In the genomic region with DNA sequence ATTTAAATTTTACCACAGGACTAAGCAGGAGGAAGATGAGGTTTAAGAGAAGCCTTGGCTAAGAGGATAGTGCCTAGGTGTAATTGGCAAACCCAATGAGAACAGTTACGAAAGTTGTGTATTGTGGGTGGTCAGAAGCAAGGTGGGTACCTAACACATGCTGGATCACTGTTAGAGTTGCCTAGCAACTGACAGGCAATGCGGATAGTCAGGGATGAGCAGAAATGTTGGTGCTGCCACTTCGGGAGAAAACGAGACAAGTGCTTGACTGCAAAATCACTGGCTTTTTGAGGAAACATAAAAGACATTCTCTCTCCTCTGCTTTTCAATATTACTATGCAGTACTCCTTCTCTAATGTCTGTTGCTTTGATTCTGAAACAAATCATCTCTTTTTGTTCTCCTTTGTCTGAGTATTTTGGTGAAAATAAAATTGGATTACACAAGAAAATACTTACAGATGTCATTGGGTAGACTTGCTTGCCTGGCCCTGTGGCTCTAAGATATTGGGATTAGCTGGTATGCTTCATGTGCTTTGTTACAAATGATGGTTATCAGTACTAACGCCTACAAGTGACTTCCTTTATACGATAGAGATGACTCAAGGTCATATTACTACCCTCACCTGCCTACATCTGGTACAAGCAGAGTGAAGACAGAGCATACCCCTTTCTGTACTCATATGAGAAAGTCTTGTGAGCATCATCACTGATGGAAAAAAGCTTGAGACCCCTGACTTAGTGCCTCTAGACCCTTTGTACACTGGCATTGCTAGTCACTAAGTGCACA, we compare ENCODE assay signal across 18 cellular contexts. TPM values are rescaled to one million over a fixed set of nuclear protein-coding genes. Genes with fewer than 3 reads are reported as not detected.
A peak's percentile ranks its signal among the peaks of the same experiment; 100 is the strongest.
DNase-seq lines count a peak whose midpoint lies in the region; ATAC-seq and TF ChIP-seq lines count a peak whose summit lies in the region.
"Had no signal": no experiment of that assay in that cellular context is flagged by ENCODE, and none has a peak within 500 bp of the region (broad histone marks: within the 10 kb centered on the region; RNA-seq: fewer than 3 reads in every experiment).

No MANE protein-coding gene starts in this region.

- TF ChIP-seq CTCF in activated CD8-positive, alpha-beta T cell treated with anti-CD3 and anti-CD28 coated beads for 36 hours (IDR thresholded peaks at IDR 0.05) = no peak
- TF ChIP-seq CTCF in CD4-positive, alpha-beta T cell (IDR thresholded peaks at IDR 0.05) = no peak
- TF ChIP-seq CTCF in neural progenitor cell (IDR thresholded peaks at IDR 0.05) = no peak

- H3K4me3 ChIP-seq in neural progenitor cell = no peak overlapping the region
- H3K4me3 ChIP-seq: GM23338 had no signal

- CTCF ChIA-PET in activated CD8-positive, alpha-beta T cell treated with anti-CD3 and anti-CD28 coated beads for 36 hours (lab: Charles Lee) = interaction anchor here (2.6 kb wide), 1 partner anchor 30 kb away, joined by 11 read pairs; no protein-coding TSS in a partner anchor
- CTCF ChIA-PET in activated CD8-positive, alpha-beta T cell treated with anti-CD3 and anti-CD28 coated beads, Interleukin-2, amount 10 ng/mL, durations not matched to agents 7 days and 5 days (lab: Charles Lee) = interaction anchor here (0.9 kb wide), 1 partner anchor 31 kb away, joined by 3 read pairs; no protein-coding TSS in a partner anchor
- CTCF ChIA-PET in CD4-positive, alpha-beta T cell (lab: Charles Lee) = no interaction called here

- no peaks in the 10 kb centered on the region for H3F3A ChIP-seq in neural progenitor cell (ENCODE audit: low read depth)

- intact Hi-C loops in activated CD8-positive, alpha-beta T cell treated with anti-CD3 and anti-CD28 coated beads for 36 hours (cut with micrococcal nuclease) = no loop called here
- intact Hi-C loops in CD4-positive, alpha-beta T cell (cut with DNase I, micrococcal nuclease) = no loop called here

- no peaks in the 10 kb centered on the region for H3K79me2 ChIP-seq in neural progenitor cell (ENCODE audit: low read depth)

- H3K4me2 ChIP-seq in neural progenitor cell = no peak overlapping the region
- H3K4me2 ChIP-seq: GM23338 had no signal

- H3K9ac ChIP-seq in neural progenitor cell = no peak overlapping the region

- POLR2A ChIA-PET in activated CD8-positive, alpha-beta T cell treated with anti-CD3 and anti-CD28 coated beads for 36 hours (lab: Charles Lee) = interaction anchor here (0.9 kb wide), 1 partner anchor 15 kb away, joined by 3 read pairs; no protein-coding TSS in a partner anchor
- POLR2A ChIA-PET in activated CD8-positive, alpha-beta T cell treated with anti-CD3 and anti-CD28 coated beads, Interleukin-2, amount 10 ng/mL, durations not matched to agents 7 days and 5 days (lab: Charles Lee) = no interaction called here
- POLR2A ChIA-PET in CD4-positive, alpha-beta T cell (lab: Charles Lee) = no interaction called here

- H3K9me3 Mint-ChIP-seq in activated CD8-positive, alpha-beta T cell treated with anti-CD3 and anti-CD28 coated beads for 36 hours = no peaks in the 10 kb centered on the region
- no peaks in the 10 kb centered on the region for H3K9me3 Mint-ChIP-seq in activated CD8-positive, alpha-beta T cell treated with anti-CD3 and anti-CD28 coated beads, Interleukin-2, amount 10 ng/mL, durations not matched to agents 7 days and 5 days (ENCODE audit: insufficient read depth)
- H3K9me3 Mint-ChIP-seq in CD4-positive, alpha-beta T cell = no peaks in the 10 kb centered on the region
- H3K9me3 Mint-ChIP-seq in neural progenitor cell = no peaks in the 10 kb centered on the region
- H3K9me3 Mint-ChIP-seq: GM23338 had no signal

- ATAC-seq in activated CD8-positive, alpha-beta T cell treated with anti-CD3 and anti-CD28 coated beads for 36 hours = peak; percentile 56
- no peak for ATAC-seq in activated CD8-positive, alpha-beta T cell treated with anti-CD3 and anti-CD28 coated beads, Interleukin-2, amount 10 ng/mL, durations not matched to agents 7 days and 5 days
- no peak for ATAC-seq in CD4-positive, alpha-beta T cell (ENCODE audit: poor library complexity)
- ATAC-seq in HG03039 (IDR thresholded peaks at IDR 0.05; ENCODE audit: unreplicated experiment) = no peak
- ATAC-seq: GM23338 had no signal

- no peak overlapping the region for H3K27ac ChIP-seq in CD4-positive, alpha-beta T cell (ENCODE audit: low read depth, low read length)
- peak overlapping the region; percentile 52 for H3K27ac ChIP-seq in caudate nucleus (ENCODE audit: low read depth, low read length)
- no peak overlapping the region for H3K27ac ChIP-seq in neural progenitor cell

- no peak for DNase-seq in activated CD8-positive, alpha-beta T cell treated with anti-CD3 and anti-CD28 coated beads for 36 hours
- DNase-seq in activated CD8-positive, alpha-beta T cell treated with anti-CD3 and anti-CD28 coated beads, Interleukin-2, amount 10 ng/mL, durations not matched to agents 7 days and 5 days = no peak
- peak; percentile 36 for DNase-seq in Ammon's horn (ENCODE audit: low spot score)
- DNase-seq in CD4-positive, alpha-beta T cell = no peak
- peak in 14 of 61 donors; percentile 1 to 68 (median 10) for DNase-seq in caudate nucleus (lab: John Stamatoyannopoulos, UW)
- no peak for DNase-seq in neural progenitor cell (ENCODE audit: low spot score)
- DNase-seq: C1 segment of cervical spinal cord; DMS79 treated with DMSO at 0.1 percent for 48 hours; HCEC 1CT; NCI-H1092 treated with DMSO at 0.1 percent for 48 hours; NCI-H146; NCI-H2029 treated with DMSO at 0.1 percent for 48 hours; NCI-H446 treated with DMSO at 0.1 percent for 48 hours; NCI-H69; NK-92 treated with Interleukin-12 subunit alpha and Interleukin-12 subunit beta, amount 100 ng/mL, for 24 hours; Right ventricle myocardium superior had no signal

- H3K27me3 Mint-ChIP-seq in activated CD8-positive, alpha-beta T cell treated with anti-CD3 and anti-CD28 coated beads for 36 hours = no peaks in the 10 kb centered on the region
- no peaks in the 10 kb centered on the region for H3K27me3 Mint-ChIP-seq in activated CD8-positive, alpha-beta T cell treated with anti-CD3 and anti-CD28 coated beads, Interleukin-2, amount 10 ng/mL, durations not matched to agents 7 days and 5 days (ENCODE audit: low read depth)
- no peaks in the 10 kb centered on the region for H3K27me3 Mint-ChIP-seq in CD4-positive, alpha-beta T cell
- peaks cover 2% of the 10 kb centered on the region for H3K27me3 Mint-ChIP-seq in neural progenitor cell (ENCODE audit: insufficient read depth, low read depth)

- H3K27ac Mint-ChIP-seq in activated CD8-positive, alpha-beta T cell treated with anti-CD3 and anti-CD28 coated beads for 36 hours = peak overlapping the region; percentile 15
- no peak overlapping the region for H3K27ac Mint-ChIP-seq in activated CD8-positive, alpha-beta T cell treated with anti-CD3 and anti-CD28 coated beads, Interleukin-2, amount 10 ng/mL, durations not matched to agents 7 days and 5 days
- H3K27ac Mint-ChIP-seq in CD4-positive, alpha-beta T cell = peak overlapping the region; percentile 15
- no peak overlapping the region for H3K27ac Mint-ChIP-seq in neural progenitor cell
- H3K27ac Mint-ChIP-seq: GM23338 had no signal

- no peaks in the 10 kb centered on the region for H3K36me3 ChIP-seq in neural progenitor cell

- H3K4me1 Mint-ChIP-seq in activated CD8-positive, alpha-beta T cell treated with anti-CD3 and anti-CD28 coated beads for 36 hours (ENCODE audit: low read depth) = peaks cover 11% of the 10 kb centered on the region
- H3K4me1 Mint-ChIP-seq in activated CD8-positive, alpha-beta T cell treated with anti-CD3 and anti-CD28 coated beads, Interleukin-2, amount 10 ng/mL, durations not matched to agents 7 days and 5 days (ENCODE audit: low read depth) = peaks cover 6% of the 10 kb centered on the region
- peaks cover 7% of the 10 kb centered on the region for H3K4me1 Mint-ChIP-seq in CD4-positive, alpha-beta T cell (ENCODE audit: low read depth)
- no peaks in the 10 kb centered on the region for H3K4me1 Mint-ChIP-seq in neural progenitor cell
- H3K4me1 Mint-ChIP-seq: GM23338 had no signal

- H2AFZ ChIP-seq in neural progenitor cell (replicated peaks) = no peak overlapping the region
- H2AFZ ChIP-seq: GM23338 had no signal

- no peaks in the 10 kb centered on the region for H3K9me3 ChIP-seq in CD4-positive, alpha-beta T cell (ENCODE audit: control insufficient read depth, low read length)
- H3K9me3 ChIP-seq in neural progenitor cell (ENCODE audit: low read depth) = no peaks in the 10 kb centered on the region

- peaks cover 5% of the 10 kb centered on the region for H4K20me1 ChIP-seq in neural progenitor cell (ENCODE audit: low read depth)

- H3K36me3 Mint-ChIP-seq in activated CD8-positive, alpha-beta T cell treated with anti-CD3 and anti-CD28 coated beads for 36 hours (ENCODE audit: low read depth) = peaks cover 57% of the 10 kb centered on the region
- H3K36me3 Mint-ChIP-seq in activated CD8-positive, alpha-beta T cell treated with anti-CD3 and anti-CD28 coated beads, Interleukin-2, amount 10 ng/mL, durations not matched to agents 7 days and 5 days (ENCODE audit: low read depth) = peaks cover 62% of the 10 kb centered on the region
- H3K36me3 Mint-ChIP-seq in CD4-positive, alpha-beta T cell (ENCODE audit: low read depth) = peaks cover 85% of the 10 kb centered on the region
- peaks cover 12% of the 10 kb centered on the region for H3K36me3 Mint-ChIP-seq in neural progenitor cell

- no peak overlapping the region for H3K4me3 Mint-ChIP-seq in activated CD8-positive, alpha-beta T cell treated with anti-CD3 and anti-CD28 coated beads for 36 hours
- H3K4me3 Mint-ChIP-seq in activated CD8-positive, alpha-beta T cell treated with anti-CD3 and anti-CD28 coated beads, Interleukin-2, amount 10 ng/mL, durations not matched to agents 7 days and 5 days = no peak overlapping the region
- no peak overlapping the region for H3K4me3 Mint-ChIP-seq in CD4-positive, alpha-beta T cell
- H3K4me3 Mint-ChIP-seq in neural progenitor cell = no peak overlapping the region
- H3K4me3 Mint-ChIP-seq: GM23338 had no signal

- H3K27me3 ChIP-seq in CD4-positive, alpha-beta T cell (ENCODE audit: control insufficient read depth, insufficient read depth, low read length) = no peaks in the 10 kb centered on the region
- no peaks in the 10 kb centered on the region for H3K27me3 ChIP-seq in neural progenitor cell

- H3K4me1 ChIP-seq in neural progenitor cell = no peaks in the 10 kb centered on the region

RNA-seq across cellular contexts. Expression of a gene that starts 48.0 kb away (rescaled TPM):
- total RNA-seq in activated CD8-positive, alpha-beta T cell treated with anti-CD3 and anti-CD28 coated beads for 36 hours = 100 to 1,000 TPM in 1 of 2 experiments, 10 to 100 TPM in 1; 97.2 to 103 TPM
- total RNA-seq in activated CD8-positive, alpha-beta T cell treated with anti-CD3 and anti-CD28 coated beads, Interleukin-2, amount 10 ng/mL, durations not matched to agents 7 days and 5 days = 10 to 100 TPM; 82.0 to 89.7 TPM
- total RNA-seq in CD4-positive, alpha-beta T cell = 10 to 100 TPM; 51.9 to 59.8 TPM
- total RNA-seq in neural progenitor cell (ENCODE audit: low replicate concordance) = 59.2 and 63.4 TPM in 2 replicates

RNA-seq across cellular contexts. Expression of a gene that starts 49.2 kb away (rescaled TPM):
- total RNA-seq in activated CD8-positive, alpha-beta T cell treated with anti-CD3 and anti-CD28 coated beads for 36 hours = 1 to 10 TPM; 6.6 to 8.4 TPM
- 10 to 100 TPM in 1 of 2 experiments, 1 to 10 TPM in 1; 9.8 to 11.9 TPM for total RNA-seq in activated CD8-positive, alpha-beta T cell treated with anti-CD3 and anti-CD28 coated beads, Interleukin-2, amount 10 ng/mL, durations not matched to agents 7 days and 5 days
- total RNA-seq in CD4-positive, alpha-beta T cell = under 1 TPM; 0.36 to 0.47 TPM
- total RNA-seq in neural progenitor cell (ENCODE audit: low replicate concordance) = 20.0 and 27.6 TPM in 2 replicates

RNA-seq across cellular contexts. Expression of a gene that starts 58.1 kb away (rescaled TPM):
- total RNA-seq in activated CD8-positive, alpha-beta T cell treated with anti-CD3 and anti-CD28 coated beads for 36 hours = not detected
- total RNA-seq in activated CD8-positive, alpha-beta T cell treated with anti-CD3 and anti-CD28 coated beads, Interleukin-2, amount 10 ng/mL, durations not matched to agents 7 days and 5 days = under 1 TPM; 0.11 to 0.13 TPM
- not detected for total RNA-seq in CD4-positive, alpha-beta T cell
- total RNA-seq in neural progenitor cell (ENCODE audit: low replicate concordance) = not detected in 2 replicates

Comparison
In these comparisons a context has a peak if more than half of its experiments do, and no peak if none do; other contexts are left out.
1. H3K27ac Mint-ChIP-seq: peak in activated CD8-positive, alpha-beta T cell treated with anti-CD3 and anti-CD28 coated beads for 36 hours (single experiment) and CD4-positive, alpha-beta T cell (single experiment); none in activated CD8-positive, alpha-beta T cell treated with anti-CD3 and anti-CD28 coated beads, Interleukin-2, amount 10 ng/mL, durations not matched to agents 7 days and 5 days (single experiment) and neural progenitor cell (single experiment).
2. RNA of a gene that starts 49.2 kb away (total RNA-seq): 20.0 to 27.6 TPM in neural progenitor cell, 9.8 to 11.9 TPM in activated CD8-positive, alpha-beta T cell treated with anti-CD3 and anti-CD28 coated beads, Interleukin-2, amount 10 ng/mL, durations not matched to agents 7 days and 5 days and 6.6 to 8.4 TPM in activated CD8-positive, alpha-beta T cell treated with anti-CD3 and anti-CD28 coated beads for 36 hours; 0.36 to 0.47 TPM in CD4-positive, alpha-beta T cell; every median in the first group is over 4 times any median in the second.